Comparison of ENCODE assay signal across 14 cellular contexts in the genomic region with DNA sequence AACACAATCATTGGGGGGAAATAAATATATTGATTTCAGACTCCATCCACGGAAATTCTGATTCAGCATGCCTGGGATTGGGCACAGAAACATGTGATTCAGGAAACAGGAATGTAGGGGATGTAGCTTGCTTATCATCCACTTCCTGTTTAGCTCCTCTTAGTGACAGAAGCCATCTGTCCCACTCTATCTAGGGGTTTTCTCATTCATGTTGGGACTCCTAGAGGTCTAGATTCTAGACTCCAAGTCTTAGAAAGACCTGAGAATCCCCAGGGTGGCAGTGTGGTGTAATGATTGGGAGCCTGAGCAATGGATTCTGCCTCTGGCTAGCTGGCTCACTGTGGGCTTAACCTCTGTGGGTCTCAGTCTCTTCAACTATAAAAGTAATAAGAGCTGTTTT.
DNase-seq lines count a peak whose midpoint lies in the region; ATAC-seq, FAIRE-seq and TF ChIP-seq lines count a peak whose summit lies in the region.
"Had no signal": no experiment of that assay in that cellular context is flagged by ENCODE, and none has a peak within 500 bp of the region (broad histone marks: within the 10 kb centered on the region; RNA-seq: fewer than 3 reads in every experiment).

No MANE protein-coding gene starts in this region.

- peak; percentile 50 for TF ChIP-seq RAD21 in Ishikawa (IDR thresholded peaks at IDR 0.05; ENCODE audit: low read depth)

- H3K27ac ChIP-seq in mammary epithelial cell (ENCODE audit: insufficient read depth, low read depth, low read length), result no peak overlapping the region
- H3K27ac ChIP-seq in keratinocyte (ENCODE audit: control insufficient read depth, insufficient read depth, low read length), result no peak overlapping the region
- H3K27ac ChIP-seq: sigmoid colon, SK-N-MC had no signal

- H3K79me2 ChIP-seq in mammary epithelial cell (ENCODE audit: insufficient read depth, low read length) (no peaks in the 10 kb centered on the region), keratinocyte (ENCODE audit: control insufficient read depth, insufficient read depth, low read length) (no peaks in the 10 kb centered on the region)

- peak overlapping the region; percentile 47 for H2AFZ ChIP-seq in mammary epithelial cell (ENCODE audit: low read depth, low read length)
- peak overlapping the region; percentile 83 for H2AFZ ChIP-seq in keratinocyte (ENCODE audit: control insufficient read depth, low read length)

- no peak for ATAC-seq in omental fat pad (ENCODE audit: low FRiP score)

- dilution Hi-C loops in mammary epithelial cell (cut with HindIII; ENCODE audit: low sequenced_read_pairs), result no loop called here
- dilution Hi-C loops in keratinocyte (cut with MboI; ENCODE audit: extremely low pct_ligation_motif_present, low sequenced_read_pairs), result no loop called here

- H3K27me3 ChIP-seq in mammary epithelial cell (ENCODE audit: insufficient read depth, low read length) (no peaks in the 10 kb centered on the region), keratinocyte (ENCODE audit: control insufficient read depth, extremely low read depth, insufficient read depth, low read length) (no peaks in the 10 kb centered on the region)
- H3K27me3 ChIP-seq: sigmoid colon had no signal

- H3K9ac ChIP-seq in mammary epithelial cell (ENCODE audit: insufficient read depth, low read length) (no peak overlapping the region), keratinocyte (ENCODE audit: control insufficient read depth, extremely low read depth, insufficient read depth, low read length) (no peak overlapping the region)

- intact Hi-C loops in mammary epithelial cell (cut with micrococcal nuclease), result no loop called here

- H3K9me1 ChIP-seq in keratinocyte (ENCODE audit: control insufficient read depth, extremely low read depth, insufficient read depth, low read length), result no peaks in the 10 kb centered on the region

- DNase-seq in AG20443 (ENCODE audit: low spot score) (peak; percentile 42), mammary epithelial cell (peak; percentile 8), keratinocyte (ENCODE audit: low read depth, low spot score) (no peak), NCI-H345 (lab: John Stamatoyannopoulos, UW) (no peak), NCI-H774 (lab: John Stamatoyannopoulos, UW) (no peak), frontal cortex (ENCODE audit: low spot score in 2 of 2) (no peak), omental fat pad (ENCODE audit: low spot score) (no peak)
- DNase-seq: activated CD4-positive, alpha-beta memory T cell treated with anti-CD3 and anti-CD28 coated beads for 36 hours; COR-L47; sigmoid colon had no signal

- no peak for TF ChIP-seq EP300 in Ishikawa (IDR thresholded peaks at IDR 0.05; ENCODE audit: borderline replicate concordance)

- no peaks in the 10 kb centered on the region for H3K9me3 ChIP-seq in mammary epithelial cell (replicated peaks; ENCODE audit: insufficient read depth, low read length)
- H3K9me3 ChIP-seq in keratinocyte (ENCODE audit: control insufficient read depth, low read depth, low read length), result no peaks in the 10 kb centered on the region
- H3K9me3 ChIP-seq: sigmoid colon had no signal

- 36% methylated on average over 1 of the region's 1 CpG for WGBS in mammary epithelial cell (ENCODE audit: low coverage, missing lambda C conversion rate)

- H3K4me1 ChIP-seq in mammary epithelial cell (ENCODE audit: insufficient read depth, low read length) (peaks cover 7% of the 10 kb centered on the region), keratinocyte (ENCODE audit: control insufficient read depth, extremely low read depth, insufficient read depth, low read length) (peaks cover 4% of the 10 kb centered on the region)

- H3K4me2 ChIP-seq in mammary epithelial cell (ENCODE audit: insufficient read depth, low read depth, low read length), result no peak overlapping the region
- H3K4me2 ChIP-seq in keratinocyte (ENCODE audit: control insufficient read depth, extremely low read depth, insufficient read depth, low read depth, low read length), result peak overlapping the region; percentile 22

- TF ChIP-seq CTCF in mammary epithelial cell (conservative IDR thresholded peaks at IDR 0.05 in 1 of 2, IDR thresholded peaks at IDR 0.05 in 1 of 2; ENCODE audit: extremely low read depth in 1 of 2, insufficient read depth in 1 of 2, low read depth in 1 of 2, low read length in 2 of 2) (peak in 1 of 2 donors; percentile 39), keratinocyte (optimal IDR thresholded peaks at IDR 0.05 in 1 of 3, IDR thresholded peaks at IDR 0.05 in 1 of 3, conservative IDR thresholded peaks at IDR 0.05 in 1 of 3; ENCODE audit: extremely low read depth in 1 of 3, insufficient read depth in 2 of 3, low read length in 3 of 3) (peak in 2 of 3 experiments; percentile 17 to 38), omental fat pad (IDR thresholded peaks at IDR 0.05) (no peak)

- H3K36me3 ChIP-seq in mammary epithelial cell (ENCODE audit: insufficient read depth, low read length), result no peaks in the 10 kb centered on the region
- H3K36me3 ChIP-seq in keratinocyte (ENCODE audit: control insufficient read depth in 2 of 2, extremely low read depth in 1 of 2, insufficient read depth in 2 of 2, low read length in 2 of 2), result no peaks in the 10 kb centered on the region
- H3K36me3 ChIP-seq: sigmoid colon had no signal

- FAIRE-seq in keratinocyte (lab: Jason Lieb, UNC) (peak; percentile 88), frontal cortex (lab: Jason Lieb, UNC) (no peak)
- FAIRE-seq: GM12892 had no signal

- in situ Hi-C loops in mammary epithelial cell (cut with MboI; ENCODE audit: low sequenced_read_pairs in 2 of 2), result no loop called here

- H4K20me1 ChIP-seq in mammary epithelial cell (ENCODE audit: insufficient read depth, low read length), result no peaks in the 10 kb centered on the region
- H4K20me1 ChIP-seq in keratinocyte (ENCODE audit: control insufficient read depth, extremely low read depth, insufficient read depth, low read length), result no peaks in the 10 kb centered on the region

- CTCF ChIA-PET in mammary epithelial cell (lab: Charles Lee; ENCODE audit: low non-redundant PET), result no interaction called here

- H3K4me3 ChIP-seq in mammary epithelial cell (replicated peaks in 1 of 3; ENCODE audit: insufficient read depth in 1 of 3, low read depth in 2 of 3, low read length in 3 of 3), result no peak overlapping the region
- no peak overlapping the region for H3K4me3 ChIP-seq in keratinocyte (ENCODE audit: control insufficient read depth in 2 of 3, extremely low read depth in 1 of 3, insufficient read depth in 2 of 3, low read depth in 1 of 3, low read length in 3 of 3)
- H3K4me3 ChIP-seq: lung, sigmoid colon, SK-N-MC had no signal

- no TSS peak for BruUV-seq in mammary epithelial cell (replicated peaks; lab: Mats Ljungman, UMichigan)

TF ChIP-seq in Ishikawa, 13 proteins besides CTCF, POLR2A, EP300 and RAD21:
- TF ChIP-seq NFIC (IDR thresholded peaks at IDR 0.05) (no peak), TEAD4 (IDR thresholded peaks at IDR 0.05) (no peak), TAF1 (IDR thresholded peaks at IDR 0.05; ENCODE audit: low read depth) (no peak), ZBTB7A (IDR thresholded peaks at IDR 0.05; ENCODE audit: low read depth) (no peak), CEBPB (IDR thresholded peaks at IDR 0.05) (no peak)
- TF ChIP-seq, protein P1, sequence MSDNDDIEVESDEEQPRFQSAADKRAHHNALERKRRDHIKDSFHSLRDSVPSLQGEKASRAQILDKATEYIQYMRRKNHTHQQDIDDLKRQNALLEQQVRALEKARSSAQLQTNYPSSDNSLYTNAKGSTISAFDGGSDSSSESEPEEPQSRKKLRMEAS (IDR thresholded peaks at IDR 0.05), result no peak

Comparison
In these comparisons a context has a peak if more than half of its experiments do, and no peak if none do; other contexts are left out.
1. DNase-seq: peak in AG20443 (single experiment) and mammary epithelial cell (single experiment); none in keratinocyte (single experiment), NCI-H345 (single experiment), NCI-H774 (single experiment), frontal cortex (0 of 2) and omental fat pad (single experiment).
2. CTCF ChIP-seq: peak in keratinocyte (2 of 3); none in omental fat pad (0 of 3).